8 cellular contexts compared by ENCODE assay signal in the genomic region with DNA sequence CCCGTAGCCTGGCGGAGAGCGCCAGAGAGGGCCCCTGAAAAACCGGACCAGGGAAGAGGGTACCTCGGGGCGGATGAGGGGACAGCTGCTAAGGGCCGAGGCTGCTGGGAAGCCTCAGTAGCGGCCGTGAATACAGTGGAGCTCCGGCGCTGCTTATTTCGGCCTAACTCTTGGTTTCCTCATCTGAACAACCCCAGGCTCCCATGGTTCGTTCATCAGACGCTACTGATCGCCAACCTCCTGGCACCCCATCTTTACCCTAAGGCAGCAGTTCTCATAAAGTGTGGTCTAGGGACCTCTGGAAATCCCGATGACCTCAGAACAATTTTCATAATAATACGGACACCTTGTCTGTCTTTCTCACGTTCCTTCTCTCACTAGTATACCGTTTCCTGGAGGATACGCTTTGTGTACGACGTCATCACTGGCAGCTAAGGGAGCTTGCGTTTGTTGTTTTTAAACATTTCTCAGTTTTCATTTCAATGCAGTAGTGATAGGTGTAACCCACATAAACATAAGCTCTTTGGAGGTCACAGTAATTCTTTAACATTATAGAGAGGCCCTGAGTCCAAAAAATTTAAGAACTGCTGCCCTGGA. TPM values are rescaled to one million over a fixed set of nuclear protein-coding genes. Genes with fewer than 3 reads are reported as not detected.
DNase-seq lines count a peak whose midpoint lies in the region; ATAC-seq, FAIRE-seq and TF ChIP-seq lines count a peak whose summit lies in the region.

No MANE protein-coding gene starts in this region.

- peaks cover 14 to 39% (median 17%) of the 10 kb centered on the region in 4 donors for H3K4me1 Mint-ChIP-seq in CD4-positive, CD25-positive, alpha-beta regulatory T cell
- H3K4me1 Mint-ChIP-seq in naive thymus-derived CD8-positive, alpha-beta T cell, result peaks cover 4 to 31% (median 26%) of the 10 kb centered on the region in 4 donors

- TF ChIP-seq POLR2A in GM12891 (IDR thresholded peaks at IDR 0.05; ENCODE audit: low read depth, low read length), result no peak

- peak overlapping the region; percentile 87 to 91 (median 89) for H3K4me3 Mint-ChIP-seq in CD4-positive, CD25-positive, alpha-beta regulatory T cell
- H3K4me3 Mint-ChIP-seq in naive thymus-derived CD8-positive, alpha-beta T cell, result peak overlapping the region; percentile 82 to 97 (median 93)

- no peaks in the 10 kb centered on the region for H3K36me3 ChIP-seq in CD4-positive, CD25-positive, alpha-beta regulatory T cell (ENCODE audit: control insufficient read depth, insufficient read depth, low read length)
- H3K36me3 ChIP-seq in endocrine pancreas (ENCODE audit: control insufficient read depth, insufficient read depth, low read length), result no peaks in the 10 kb centered on the region

- H3K4me1 ChIP-seq in CD4-positive, CD25-positive, alpha-beta regulatory T cell (ENCODE audit: control insufficient read depth, insufficient read depth, low read length, poor library complexity, severe bottlenecking), result peaks cover 22% of the 10 kb centered on the region
- peaks cover 18% of the 10 kb centered on the region for H3K4me1 ChIP-seq in endocrine pancreas (ENCODE audit: control insufficient read depth, insufficient read depth, low read length)

- H3K27me3 ChIP-seq in CD4-positive, CD25-positive, alpha-beta regulatory T cell (ENCODE audit: control insufficient read depth, insufficient read depth, low read length), result peaks cover 12% of the 10 kb centered on the region
- no peaks in the 10 kb centered on the region for H3K27me3 ChIP-seq in endocrine pancreas (ENCODE audit: control insufficient read depth, insufficient read depth, low read length)

- TF ChIP-seq CTCF in RWPE1 (conservative IDR thresholded peaks at IDR 0.05; ENCODE audit: low read depth) (no peak), GM13977 (IDR thresholded peaks at IDR 0.05; ENCODE audit: extremely low read depth, insufficient read depth, missing control alignments) (no peak)

- peak overlapping the region; percentile 91 for H3K4me3 ChIP-seq in CD4-positive, CD25-positive, alpha-beta regulatory T cell (ENCODE audit: low read depth, low read length)
- peak overlapping the region; percentile 89 for H3K4me3 ChIP-seq in endocrine pancreas (ENCODE audit: control insufficient read depth, insufficient read depth, low read length)

- H3K36me3 Mint-ChIP-seq in CD4-positive, CD25-positive, alpha-beta regulatory T cell, result no peaks in the 10 kb centered on the region
- H3K36me3 Mint-ChIP-seq in naive thymus-derived CD8-positive, alpha-beta T cell, result no peaks in the 10 kb centered on the region

- H3K27ac Mint-ChIP-seq in CD4-positive, CD25-positive, alpha-beta regulatory T cell, result peak overlapping the region; percentile 94 to 98 (median 98)
- H3K27ac Mint-ChIP-seq in naive thymus-derived CD8-positive, alpha-beta T cell, result peak overlapping the region; percentile 89 to 100 (median 99)

- peaks cover 34% of the 10 kb centered on the region for H3K27me3 Mint-ChIP-seq in CD4-positive, CD25-positive, alpha-beta regulatory T cell
- H3K27me3 Mint-ChIP-seq in naive thymus-derived CD8-positive, alpha-beta T cell, result peaks cover 3 to 17% (median 7%) of the 10 kb centered on the region in 5 donors

- DNase-seq in CD4-positive, CD25-positive, alpha-beta regulatory T cell, result peak in 1 of 3 donors; percentile 35
- DNase-seq in RWPE1 (ENCODE audit: low spot score) (no peak), GM13977 (ENCODE audit: low spot score) (no peak), GM12891 (ENCODE audit: insufficient read length, low spot score) (no peak)
- DNase-seq in naive thymus-derived CD8-positive, alpha-beta T cell, result peak in 1 of 10 donors; percentile 71

- H3K9me3 Mint-ChIP-seq in CD4-positive, CD25-positive, alpha-beta regulatory T cell, result no peaks in the 10 kb centered on the region
- peaks cover 0 to 2% (median 0%) of the 10 kb centered on the region in 9 donors for H3K9me3 Mint-ChIP-seq in naive thymus-derived CD8-positive, alpha-beta T cell

- CTCF ChIA-PET in RWPE1 (lab: Yijun Ruan, JAX), result no interaction called here

- H3K9me3 ChIP-seq in CD4-positive, CD25-positive, alpha-beta regulatory T cell (ENCODE audit: control insufficient read depth in 2 of 2, low read length in 2 of 2), result no peaks in the 10 kb centered on the region
- H3K9me3 ChIP-seq in endocrine pancreas (ENCODE audit: control insufficient read depth, low read length), result no peaks in the 10 kb centered on the region

- H3K9ac ChIP-seq in endocrine pancreas (ENCODE audit: control insufficient read depth, insufficient read depth, low read length), result peak overlapping the region; percentile 68

- H3K27ac ChIP-seq in CD4-positive, CD25-positive, alpha-beta regulatory T cell (ENCODE audit: insufficient read depth, low read length, poor library complexity, severe bottlenecking), result peak overlapping the region; percentile 95
- peak overlapping the region; percentile 88 for H3K27ac ChIP-seq in RWPE1

- in situ Hi-C loops in GM13977 (cut with MboI; ENCODE audit: low pct_unique_long_range_greater_than_20kb, low sequenced_read_pairs, unreplicated experiment), result no loop called here

- POLR2A ChIA-PET in RWPE1 (lab: Yijun Ruan, JAX; ENCODE audit: low non-redundant PET), result no interaction called here
- POLR2A ChIA-PET in naive thymus-derived CD8-positive, alpha-beta T cell (lab: Charles Lee), result interaction anchor here (0.8 kb wide), 1 partner anchor 143 kb away, joined by 3 read pairs; a partner anchor contains a TSS

- ATAC-seq in CD4-positive, CD25-positive, alpha-beta regulatory T cell (ENCODE audit: low read depth in 2 of 2), result peak; percentile 29 to 38
- peak; percentile 41 for ATAC-seq in GM19035 (IDR thresholded peaks at IDR 0.05; ENCODE audit: unreplicated experiment)
- peak; percentile 32 for ATAC-seq in HG03135 (IDR thresholded peaks at IDR 0.05; ENCODE audit: unreplicated experiment)
- ATAC-seq in naive thymus-derived CD8-positive, alpha-beta T cell, result peak; percentile 50 to 59

- no peak for FAIRE-seq in GM12891 (lab: Jason Lieb, UNC)

TF ChIP-seq in GM12891, 5 proteins besides CTCF, POLR2A, EP300 and RAD21:
- TF ChIP-seq SPI1 (IDR thresholded peaks at IDR 0.05; ENCODE audit: low read depth, low read length) (no peak), PAX5 (IDR thresholded peaks at IDR 0.05; ENCODE audit: insufficient read depth, low read length, severe bottlenecking) (no peak)

RNA-seq across cellular contexts. Expression of a gene that starts 0.7 kb away (rescaled TPM):
- total RNA-seq in CD4-positive, CD25-positive, alpha-beta regulatory T cell, result 7.5 TPM
- polyA plus RNA-seq in CD4-positive, CD25-positive, alpha-beta regulatory T cell, result 10 to 100 TPM; 12.2 to 18.2 (median 16.2) TPM
- 10 to 100 TPM; 13.8 to 14.5 TPM for total RNA-seq in naive thymus-derived CD8-positive, alpha-beta T cell
- polyA plus RNA-seq in naive thymus-derived CD8-positive, alpha-beta T cell, result 10 to 100 TPM; 12.9 to 13.9 (median 13.6) TPM
- polyA plus RNA-seq in GM12891 (2012; ENCODE audit: low read depth, missing spikeins), result 10.3 TPM

RNA-seq across cellular contexts. Expression of a gene that starts 59.5 kb away (rescaled TPM):
- total RNA-seq in CD4-positive, CD25-positive, alpha-beta regulatory T cell, result not detected
- polyA plus RNA-seq in CD4-positive, CD25-positive, alpha-beta regulatory T cell, result not detected
- not detected for total RNA-seq in naive thymus-derived CD8-positive, alpha-beta T cell
- not detected for polyA plus RNA-seq in naive thymus-derived CD8-positive, alpha-beta T cell
- not detected for polyA plus RNA-seq in GM12891 (2012; ENCODE audit: low read depth, missing spikeins)
